In the genomic region with DNA sequence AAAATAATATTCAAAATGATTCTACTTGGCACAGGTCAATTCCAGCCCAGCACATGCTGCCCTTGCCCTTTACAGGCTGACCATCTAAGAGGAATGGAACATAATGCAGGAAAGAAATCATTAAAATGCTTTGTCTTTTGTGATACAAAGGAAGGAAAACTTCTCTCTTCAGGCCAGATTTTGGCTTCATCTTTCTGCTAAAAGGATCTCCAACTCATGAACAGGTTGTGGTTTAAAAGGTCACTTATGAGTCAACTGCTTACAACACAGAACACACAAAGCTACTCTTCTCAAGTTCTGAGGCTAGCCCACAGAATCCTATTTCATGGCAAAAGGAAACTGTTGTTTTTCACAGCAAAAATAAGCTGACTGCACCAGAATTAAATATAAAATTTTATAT, we compare ENCODE assay signal across 12 cellular contexts.
DNase-seq lines count a peak whose midpoint lies in the region; ATAC-seq and TF ChIP-seq lines count a peak whose summit lies in the region.
"Had no signal": no experiment of that assay in that cellular context is flagged by ENCODE, and none has a peak within 500 bp of the region (broad histone marks: within the 10 kb centered on the region; RNA-seq: fewer than 3 reads in every experiment).

No MANE protein-coding gene starts in this region.

- H3K4me1 ChIP-seq in ovary (ENCODE audit: insufficient read depth), result peaks cover 8% of the 10 kb centered on the region

- H3K36me3 Mint-ChIP-seq in type B pancreatic cell (peaks cover 4% of the 10 kb centered on the region), nephron progenitor cell (ENCODE audit: low read depth) (no peaks in the 10 kb centered on the region)

- no peak overlapping the region for H3K27ac ChIP-seq in ovary

- TF ChIP-seq EP300 in ovary (IDR thresholded peaks at IDR 0.05), result no peak

- no peaks in the 10 kb centered on the region for H3K36me3 ChIP-seq in ovary
- H3K36me3 ChIP-seq: MG63 had no signal

- TF ChIP-seq POLR2A in ovary (IDR thresholded peaks at IDR 0.05), result no peak

- intact Hi-C loops in ovary (cut with DNase I), result no loop called here

- H3K9me3 Mint-ChIP-seq in type B pancreatic cell, result no peaks in the 10 kb centered on the region
- no peaks in the 10 kb centered on the region for H3K9me3 Mint-ChIP-seq in nephron progenitor cell

- H3K4me3 Mint-ChIP-seq in type B pancreatic cell (no peak overlapping the region), nephron progenitor cell (no peak overlapping the region)

- H3K4me3 ChIP-seq in ovary, result no peak overlapping the region
- H3K4me3 ChIP-seq: MG63 had no signal

- ATAC-seq in GM18868 (IDR thresholded peaks at IDR 0.05; ENCODE audit: unreplicated experiment), result peak; percentile 78
- peak; percentile 70 for ATAC-seq in HG03060 (IDR thresholded peaks at IDR 0.05; ENCODE audit: low read depth, unreplicated experiment)
- ATAC-seq: right cardiac atrium had no signal

- H3K27ac Mint-ChIP-seq in type B pancreatic cell, result no peak overlapping the region
- H3K27ac Mint-ChIP-seq in nephron progenitor cell, result no peak overlapping the region

- TF ChIP-seq CTCF in type B pancreatic cell (conservative IDR thresholded peaks at IDR 0.05) (no peak), ovary (IDR thresholded peaks at IDR 0.05) (no peak), nephron progenitor cell (IDR thresholded peaks at IDR 0.05) (no peak)

- no peaks in the 10 kb centered on the region for H3K27me3 Mint-ChIP-seq in type B pancreatic cell
- peaks cover 7% of the 10 kb centered on the region for H3K27me3 Mint-ChIP-seq in nephron progenitor cell (ENCODE audit: low read depth, poor library complexity)

- peak; percentile 34 for DNase-seq in SW480 (ENCODE audit: low spot score)
- DNase-seq in lung microvascular endothelial cell (ENCODE audit: low read depth in 2 of 2), result peak; percentile 69 to 70
- DNase-seq in type B pancreatic cell (ENCODE audit: extremely low spot score, unreplicated experiment), result no peak
- no peak for DNase-seq in ovary
- DNase-seq in nephron progenitor cell, result no peak
- DNase-seq in NCI-H1436 treated with DMSO at 0.1 percent for 48 hours (lab: John Stamatoyannopoulos, UW), result no peak
- DNase-seq: cortex of kidney, MG63, right cardiac atrium, Right ventricle myocardium superior had no signal

- no peaks in the 10 kb centered on the region for H3K9me3 ChIP-seq in ovary
- H3K9me3 ChIP-seq: MG63 had no signal

- no peaks in the 10 kb centered on the region for H3K27me3 ChIP-seq in ovary
- H3K27me3 ChIP-seq: MG63 had no signal

- H3K4me1 Mint-ChIP-seq in type B pancreatic cell (ENCODE audit: unreplicated experiment) (no peaks in the 10 kb centered on the region), nephron progenitor cell (peaks cover 7% of the 10 kb centered on the region)

Comparison
In these comparisons a context has a peak if more than half of its experiments do, and no peak if none do; other contexts are left out.
1. DNase-seq: peak in SW480 (single experiment) and lung microvascular endothelial cell (2 of 2); none in type B pancreatic cell (single experiment), ovary (0 of 5), nephron progenitor cell (single experiment) and NCI-H1436 treated with DMSO at 0.1 percent for 48 hours (single experiment).